ENCODE assay signal across 8 cellular contexts in the genomic region with DNA sequence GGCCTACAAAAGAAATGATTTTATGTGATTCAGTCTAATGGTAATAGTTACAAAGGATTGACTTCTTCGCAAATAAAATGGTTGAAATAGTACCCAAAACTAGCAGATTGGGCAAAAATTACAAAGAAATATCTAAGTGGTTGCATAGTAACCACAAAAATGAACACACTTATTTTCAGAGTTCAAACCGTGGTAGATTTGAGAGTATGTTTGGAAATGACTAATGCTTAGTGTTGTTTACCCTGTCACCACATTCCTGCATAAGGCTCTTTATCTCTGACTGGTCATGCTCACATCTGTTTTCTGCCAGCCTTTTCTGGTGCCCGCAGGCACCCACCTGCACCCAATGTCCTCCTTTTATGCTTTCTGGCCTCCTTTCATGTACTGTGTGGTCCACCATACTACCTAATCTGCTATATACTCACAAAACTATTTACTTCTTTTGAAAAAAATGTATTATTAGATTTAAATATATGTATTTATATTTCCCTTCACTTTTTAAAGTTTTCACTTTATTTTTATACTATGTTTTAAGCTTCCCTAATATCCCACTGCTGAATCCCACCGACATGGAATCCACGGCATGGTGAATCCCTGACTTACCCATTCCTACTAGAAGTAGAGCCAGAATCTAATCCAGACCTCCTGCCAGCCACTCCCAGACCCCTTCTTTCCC. TPM values are rescaled to one million over a fixed set of nuclear protein-coding genes. Genes with fewer than 3 reads are reported as not detected.
DNase-seq lines count a peak whose midpoint lies in the region; ATAC-seq, FAIRE-seq and TF ChIP-seq lines count a peak whose summit lies in the region.

No MANE protein-coding gene starts in this region.

- CTCF ChIA-PET in HEK293 (lab: Yijun Ruan, JAX), result no interaction called here
- CTCF ChIA-PET in naive thymus-derived CD4-positive, alpha-beta T cell (lab: Charles Lee), result interaction anchor here (0.6 to 1.9 kb wide), 4 partner anchors 9 to 1341 kb away, joined by 3 to 4 read pairs (median 4); no protein-coding TSS in a partner anchor

- H3K9me3 Mint-ChIP-seq in activated naive CD8-positive, alpha-beta T cell treated with anti-CD3 and anti-CD28 coated beads, Interleukin-2, amount 50 U/mL, for 24 hours, result no peaks in the 10 kb centered on the region
- H3K9me3 Mint-ChIP-seq in naive thymus-derived CD4-positive, alpha-beta T cell, result peaks cover 0 to 6% (median 0%) of the 10 kb centered on the region in 11 donors
- no peaks in the 10 kb centered on the region for H3K9me3 Mint-ChIP-seq in glutamatergic neuron (ENCODE audit: unreplicated experiment)

- ATAC-seq in activated naive CD8-positive, alpha-beta T cell treated with anti-CD3 and anti-CD28 coated beads, Interleukin-2, amount 50 U/mL, for 24 hours, result peak; percentile 96
- ATAC-seq in naive thymus-derived CD4-positive, alpha-beta T cell, result peak; percentile 81

- peaks cover 90% of the 10 kb centered on the region for H3K4me1 Mint-ChIP-seq in activated naive CD8-positive, alpha-beta T cell treated with anti-CD3 and anti-CD28 coated beads, Interleukin-2, amount 50 U/mL, for 24 hours
- peaks cover 61 to 100% (median 95%) of the 10 kb centered on the region in 7 donors for H3K4me1 Mint-ChIP-seq in naive thymus-derived CD4-positive, alpha-beta T cell
- peaks cover 6% of the 10 kb centered on the region for H3K4me1 Mint-ChIP-seq in glutamatergic neuron (ENCODE audit: low read depth, unreplicated experiment)

- peak overlapping the region; percentile 61 for H3K4me3 Mint-ChIP-seq in activated naive CD8-positive, alpha-beta T cell treated with anti-CD3 and anti-CD28 coated beads, Interleukin-2, amount 50 U/mL, for 24 hours
- H3K4me3 Mint-ChIP-seq in naive thymus-derived CD4-positive, alpha-beta T cell, result peak overlapping the region; percentile 48 to 78 (median 71)
- H3K4me3 Mint-ChIP-seq in glutamatergic neuron (ENCODE audit: unreplicated experiment), result no peak overlapping the region

- H3K4me3 ChIP-seq in HEK293 (ENCODE audit: low read depth, low read length), result no peak overlapping the region
- H3K4me3 ChIP-seq in MG63, result no peak overlapping the region
- H3K4me3 ChIP-seq in naive thymus-derived CD4-positive, alpha-beta T cell (ENCODE audit: low read length), result peak overlapping the region; percentile 2
- H3K4me3 ChIP-seq in lower leg skin (ENCODE audit: low read depth, poor library complexity, severe bottlenecking), result no peak overlapping the region

- DNase-seq in GM18507 (ENCODE audit: extremely low spot score, insufficient read length, low read depth) (no peak), MG63 (peak; percentile 86), glutamatergic neuron (no peak), posterior cingulate gyrus (no peak), lower leg skin (ENCODE audit: low spot score in 2 of 2) (no peak)
- no peak for DNase-seq in activated naive CD8-positive, alpha-beta T cell treated with anti-CD3 and anti-CD28 coated beads, Interleukin-2, amount 50 U/mL, for 24 hours
- peak in 2 of 9 donors; percentile 46 to 53 for DNase-seq in naive thymus-derived CD4-positive, alpha-beta T cell

- TF ChIP-seq CTCF in HEK293 (tag by site-specific recombination; IDR thresholded peaks at IDR 0.05) (no peak), glutamatergic neuron (IDR thresholded peaks at IDR 0.05; ENCODE audit: partially characterized antibody, unreplicated experiment) (no peak), lower leg skin (IDR thresholded peaks at IDR 0.05) (no peak)

- H3K4me1 ChIP-seq in HEK293 (ENCODE audit: control insufficient read depth, insufficient read depth, low read length), result no peaks in the 10 kb centered on the region
- peaks cover 79 to 86% of the 10 kb centered on the region in 2 donors for H3K4me1 ChIP-seq in naive thymus-derived CD4-positive, alpha-beta T cell (ENCODE audit: control insufficient read depth in 2 of 2, insufficient read depth in 2 of 2, low read length in 2 of 2)

- no peaks in the 10 kb centered on the region for H3K27me3 Mint-ChIP-seq in activated naive CD8-positive, alpha-beta T cell treated with anti-CD3 and anti-CD28 coated beads, Interleukin-2, amount 50 U/mL, for 24 hours
- H3K27me3 Mint-ChIP-seq in naive thymus-derived CD4-positive, alpha-beta T cell, result no peaks in the 10 kb centered on the region
- H3K27me3 Mint-ChIP-seq in glutamatergic neuron (ENCODE audit: unreplicated experiment), result no peaks in the 10 kb centered on the region

- intact Hi-C loops in naive thymus-derived CD4-positive, alpha-beta T cell (cut with micrococcal nuclease), result loop anchor here (1.0 kb wide), 5 partner anchors 8 to 28 kb away; no protein-coding TSS in a partner anchor
- intact Hi-C loops in posterior cingulate gyrus (cut with DNase I), result no loop called here
- intact Hi-C loops in lower leg skin (cut with DNase I; ENCODE audit: low total_unique reads), result no loop called here

- 76 to 77% methylated on average over 5 of the region's 5 CpGs for WGBS in lower leg skin, 2 donors

- peak; percentile 82 for FAIRE-seq in GM18507 (lab: Jason Lieb, UNC)

- peak overlapping the region; percentile 95 for H3K27ac Mint-ChIP-seq in activated naive CD8-positive, alpha-beta T cell treated with anti-CD3 and anti-CD28 coated beads, Interleukin-2, amount 50 U/mL, for 24 hours
- H3K27ac Mint-ChIP-seq in naive thymus-derived CD4-positive, alpha-beta T cell, result peak overlapping the region; percentile 74 to 98 (median 91)
- H3K27ac Mint-ChIP-seq in glutamatergic neuron (ENCODE audit: unreplicated experiment), result no peak overlapping the region

- no peak for TF ChIP-seq POLR2A in lower leg skin (IDR thresholded peaks at IDR 0.05)

- H3K9me3 ChIP-seq in HEK293 (ENCODE audit: control insufficient read depth, insufficient read depth, low read depth, low read length) (no peaks in the 10 kb centered on the region), MG63 (0 out of 2 replicates have a peak, but pooled peaks cover 2% of the 10 kb centered on the region)
- no peaks in the 10 kb centered on the region for H3K9me3 ChIP-seq in naive thymus-derived CD4-positive, alpha-beta T cell (ENCODE audit: control insufficient read depth in 2 of 3, low read length in 3 of 3)

- H3K36me3 Mint-ChIP-seq in activated naive CD8-positive, alpha-beta T cell treated with anti-CD3 and anti-CD28 coated beads, Interleukin-2, amount 50 U/mL, for 24 hours (ENCODE audit: low read depth), result peaks cover 61% of the 10 kb centered on the region
- H3K36me3 Mint-ChIP-seq in naive thymus-derived CD4-positive, alpha-beta T cell, result peaks cover 37 to 61% (median 55%) of the 10 kb centered on the region in 5 donors
- H3K36me3 Mint-ChIP-seq in glutamatergic neuron (ENCODE audit: unreplicated experiment), result no peaks in the 10 kb centered on the region

- H3K27ac ChIP-seq in HEK293 (ENCODE audit: extremely low read depth, low read depth, low read length), result no peak overlapping the region
- peak overlapping the region; percentile 75 for H3K27ac ChIP-seq in naive thymus-derived CD4-positive, alpha-beta T cell (ENCODE audit: low read depth, low read length)

- no peaks in the 10 kb centered on the region for H3K27me3 ChIP-seq in MG63
- no peaks in the 10 kb centered on the region for H3K27me3 ChIP-seq in naive thymus-derived CD4-positive, alpha-beta T cell (ENCODE audit: control insufficient read depth in 2 of 2, insufficient read depth in 2 of 2, low read length in 2 of 2)

- H3K36me3 ChIP-seq in HEK293 (ENCODE audit: control insufficient read depth in 2 of 2, insufficient read depth in 1 of 2, low read length in 2 of 2), result no peaks in the 10 kb centered on the region
- peaks cover 7% of the 10 kb centered on the region; the same call in 1 of the 2 replicates for H3K36me3 ChIP-seq in MG63
- peaks cover 0 to 14% (median 0%) of the 10 kb centered on the region in 3 experiments for H3K36me3 ChIP-seq in naive thymus-derived CD4-positive, alpha-beta T cell (ENCODE audit: control insufficient read depth in 2 of 3, insufficient read depth in 3 of 3, low read length in 3 of 3)

- POLR2A ChIA-PET in HEK293 (lab: Yijun Ruan, JAX), result no interaction called here
- POLR2A ChIA-PET in naive thymus-derived CD4-positive, alpha-beta T cell (lab: Charles Lee), result interaction anchor here (0.5 to 8.6 kb wide), 11 partner anchors 8 to 1415 kb away, joined by 3 to 117 read pairs (median 5); no protein-coding TSS in a partner anchor

TF ChIP-seq in HEK293, 187 proteins besides CTCF, POLR2A, EP300 and RAD21:
- TF ChIP-seq FEZF1 (tag by site-specific recombination; IDR thresholded peaks at IDR 0.05), result 0 out of 2 replicates have a peak, but pooled peaks have one; percentile 26
- TF ChIP-seq ZNF23 (tag by site-specific recombination; IDR thresholded peaks at IDR 0.05; ENCODE audit: borderline replicate concordance), result no peak

RNA-seq across cellular contexts. Expression of a gene that starts 30.3 kb away (rescaled TPM):
- 7.0 and 12.1 TPM in 2 replicates for total RNA-seq in MG63 (2014; rRNA removed; shearing (Covaris generic); ENCODE audit: low replicate concordance)
- total RNA-seq in naive thymus-derived CD4-positive, alpha-beta T cell, result 1,000 to 10,000 TPM in 3 of 5 experiments, 100 to 1,000 TPM in 2; 739 to 1,121 (median 1,015) TPM
- polyA plus RNA-seq in naive thymus-derived CD4-positive, alpha-beta T cell, result 1,000 to 10,000 TPM; 1,177 to 1,286 TPM
- not detected for total RNA-seq in glutamatergic neuron (ENCODE audit: unreplicated experiment)
- total RNA-seq in lower leg skin, result 1 to 10 TPM; 4.0 to 8.3 (median 4.7) TPM

Comparison
In these comparisons a context has a peak if more than half of its experiments do, and no peak if none do; other contexts are left out.
1. RNA of a gene that starts 30.3 kb away (total RNA-seq): 739 to 1,121 TPM in naive thymus-derived CD4-positive, alpha-beta T cell; 7.0 to 12.1 TPM in MG63, 4.0 to 8.3 TPM in lower leg skin and not detected in glutamatergic neuron (single experiment); every median in the first group is over 10 times any median in the second.
2. intact Hi-C loops: an anchor here in naive thymus-derived CD4-positive, alpha-beta T cell (1.0 kb wide); none called in posterior cingulate gyrus and lower leg skin.